ENCODE assay signal across 12 cellular contexts in the genomic region with DNA sequence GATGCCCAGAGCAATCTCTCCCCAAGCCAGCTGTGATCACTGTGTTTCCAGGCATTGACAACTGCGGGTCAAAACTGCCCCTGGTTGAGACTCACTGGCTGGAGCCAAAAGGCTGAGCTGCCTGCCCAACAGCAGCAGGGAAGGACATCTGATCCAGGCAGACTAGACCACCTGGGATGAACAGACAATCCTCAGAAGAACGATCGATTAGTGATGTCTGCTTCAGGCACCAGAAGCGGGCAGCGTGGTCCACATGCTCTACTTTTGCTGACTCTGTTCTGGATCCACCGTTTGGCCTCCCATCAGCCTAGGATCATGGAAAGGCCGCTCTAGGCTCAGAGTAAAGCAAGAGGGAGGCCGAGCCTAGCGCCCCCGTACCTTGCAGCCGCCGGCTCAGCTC. TPM values are rescaled to one million over a fixed set of nuclear protein-coding genes. Genes with fewer than 3 reads are reported as not detected.
"Had no signal": no experiment of that assay in that cellular context is flagged by ENCODE, and none has a peak within 500 bp of the region (broad histone marks: within the 10 kb centered on the region; RNA-seq: fewer than 3 reads in every experiment).

No MANE protein-coding gene starts in this region.

- H3K27ac ChIP-seq: GM23248, KMS-11 had no signal

- FAIRE-seq: H1, H54, HTR-8/SVneo had no signal

- H3K4me2 ChIP-seq: KMS-11 had no signal

- H3K9me3 Mint-ChIP-seq: H9 had no signal

- H3K4me3 ChIP-seq: GM23248 had no signal

- H3K9ac ChIP-seq: GM23248, KMS-11 had no signal

- H3K4me3 Mint-ChIP-seq: H9, HFFc6 had no signal

- H3K27ac Mint-ChIP-seq: H9, HFFc6 had no signal

- DNase-seq: GM23248, H9, HCEC 1CT, HFFc6, IMR-90, Karpas-422, KBM-7 had no signal

- H3K4me1 Mint-ChIP-seq: H9 had no signal

- H2AFZ ChIP-seq: GM23248 had no signal

RNA-seq across cellular contexts. Expression of a gene that starts 9.9 kb away (rescaled TPM):
- total RNA-seq: GM23248, HFFc6, IMR-90, LHCN-M2 had no signal
- polyA plus RNA-seq: GM23248 had no signal
